In the genomic region with DNA sequence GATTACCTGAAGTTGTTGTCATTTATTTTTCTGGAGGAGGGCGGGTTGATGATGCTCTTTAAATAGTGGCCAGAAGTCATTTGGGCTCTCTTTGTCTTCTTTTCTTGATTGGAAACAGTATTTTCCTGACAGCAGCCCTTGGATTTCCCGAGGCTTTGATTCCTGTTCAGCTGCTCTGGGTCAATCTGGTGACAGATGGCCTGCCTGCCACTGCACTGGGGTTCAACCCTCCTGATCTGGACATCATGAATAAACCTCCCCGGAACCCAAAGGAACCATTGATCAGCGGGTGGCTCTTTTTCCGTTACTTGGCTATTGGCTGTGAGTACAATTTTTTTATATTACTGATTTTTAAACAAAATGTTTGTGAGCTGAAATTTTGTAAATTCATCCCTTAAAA, we compare ENCODE assay signal across 22 cellular contexts.
"Had no signal": no experiment of that assay in that cellular context is flagged by ENCODE, and none has a peak within 500 bp of the region (broad histone marks: within the 10 kb centered on the region; RNA-seq: fewer than 3 reads in every experiment).

No MANE protein-coding gene starts in this region.

- H3K4me1 ChIP-seq: gastrocnemius medialis had no signal

- H3K4me3 Mint-ChIP-seq: activated CD4-positive, alpha-beta T cell treated with anti-CD3 and anti-CD28 coated beads, Interleukin-2, amount 10 ng/mL, durations not matched to agents 7 days and 5 days; activated CD8-positive, alpha-beta T cell treated with anti-CD3 and anti-CD28 coated beads, Interleukin-2, amount 10 ng/mL, durations not matched to agents 7 days and 5 days; activated naive CD8-positive, alpha-beta T cell; memory B cell; naive B cell; neural crest cell; stimulated activated memory B cell treated with anti-CD40 and anti-IgM and Interleukin-4, amounts not matched to agents 10 μg/mL and 1 μg/mL and 100 μg/mL, for 72 hours; T-cell had no signal

- DNase-seq: activated CD4-positive, alpha-beta T cell treated with anti-CD3 and anti-CD28 coated beads, Interleukin-2, amount 10 ng/mL, durations not matched to agents 7 days and 5 days; activated CD8-positive, alpha-beta memory T cell treated with anti-CD3 and anti-CD28 coated beads, Interleukin-2, amount 50 U/mL, for 4 hours; activated CD8-positive, alpha-beta T cell treated with anti-CD3 and anti-CD28 coated beads, Interleukin-2, amount 10 ng/mL, durations not matched to agents 7 days and 5 days; caudate nucleus; dorsolateral prefrontal cortex; gastrocnemius medialis; heart left ventricle; kidney glomerular epithelial cell; left ventricle myocardium superior; mucosa of descending colon; naive B cell; sigmoid colon; stimulated activated CD4-positive, alpha-beta T cell treated with anti-CD3 and anti-CD28 coated beads, Interleukin-4, amount 100 ng/mL, for 4 hours; T-cell; T1000 had no signal

- H3K27ac Mint-ChIP-seq: activated CD4-positive, alpha-beta T cell treated with anti-CD3 and anti-CD28 coated beads, Interleukin-2, amount 10 ng/mL, durations not matched to agents 7 days and 5 days; activated CD8-positive, alpha-beta T cell treated with anti-CD3 and anti-CD28 coated beads, Interleukin-2, amount 10 ng/mL, durations not matched to agents 7 days and 5 days; activated naive CD8-positive, alpha-beta T cell; memory B cell; stimulated activated memory B cell treated with anti-CD40 and anti-IgM and Interleukin-4, amounts not matched to agents 10 μg/mL and 1 μg/mL and 100 μg/mL, for 72 hours; T-cell had no signal

- ATAC-seq: activated CD4-positive, CD25-positive, alpha-beta regulatory T cell treated with anti-CD3 and anti-CD28 coated beads, Interleukin-2, amount 50 U/mL, for 24 hours; activated CD8-positive, alpha-beta T cell treated with anti-CD3 and anti-CD28 coated beads, Interleukin-2, amount 10 ng/mL, durations not matched to agents 7 days and 5 days; gastrocnemius medialis; heart left ventricle; left ventricle myocardium superior; mucosa of descending colon; SK-N-SH treated with all-trans-retinoic acid at 6 μM for 48 hours; stimulated activated memory B cell treated with anti-CD40 and anti-IgM and Interleukin-4, amounts not matched to agents 10 μg/mL and 1 μg/mL and 100 μg/mL, for 72 hours; T-cell had no signal

- H3K4me3 ChIP-seq: dorsolateral prefrontal cortex, gastrocnemius medialis, heart left ventricle, mucosa of descending colon, sigmoid colon, thoracic aorta had no signal

- H3K4me1 Mint-ChIP-seq: neural crest cell had no signal

- H3K27me3 ChIP-seq: dorsolateral prefrontal cortex, gastrocnemius medialis, heart left ventricle, sigmoid colon had no signal

- H3K9me3 ChIP-seq: gastrocnemius medialis, heart left ventricle, mucosa of descending colon, sigmoid colon, thoracic aorta had no signal

- H3K27ac ChIP-seq: sigmoid colon, thoracic aorta had no signal

- H3K9me3 Mint-ChIP-seq: activated CD4-positive, alpha-beta T cell treated with anti-CD3 and anti-CD28 coated beads, Interleukin-2, amount 10 ng/mL, durations not matched to agents 7 days and 5 days; memory B cell; naive B cell; neural crest cell; stimulated activated memory B cell treated with anti-CD40 and anti-IgM and Interleukin-4, amounts not matched to agents 10 μg/mL and 1 μg/mL and 100 μg/mL, for 72 hours; T-cell had no signal

- H3K27me3 Mint-ChIP-seq: activated CD4-positive, alpha-beta T cell treated with anti-CD3 and anti-CD28 coated beads, Interleukin-2, amount 10 ng/mL, durations not matched to agents 7 days and 5 days; activated naive CD8-positive, alpha-beta T cell; memory B cell; naive B cell; stimulated activated memory B cell treated with anti-CD40 and anti-IgM and Interleukin-4, amounts not matched to agents 10 μg/mL and 1 μg/mL and 100 μg/mL, for 72 hours; T-cell had no signal
